In the genomic region with DNA sequence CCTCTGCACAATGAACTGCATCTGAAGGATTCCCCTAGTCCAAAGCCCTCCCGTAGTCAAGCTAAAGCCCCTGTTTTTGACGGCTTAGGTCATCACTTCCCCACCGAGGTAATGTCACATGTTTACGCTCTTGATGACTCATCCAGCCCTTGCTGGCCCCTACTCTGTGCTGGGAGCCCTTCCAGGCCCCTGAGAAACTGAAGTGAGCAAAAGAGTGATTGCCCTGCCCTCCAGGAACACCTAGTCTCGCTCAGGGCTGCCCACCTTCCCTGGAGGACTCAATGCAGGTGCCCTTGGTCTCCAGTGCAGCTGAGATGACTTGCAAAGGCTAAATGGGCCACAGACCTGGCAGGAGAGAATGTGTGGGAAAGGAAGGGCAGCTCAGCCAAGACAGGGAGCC, we compare ENCODE assay signal across 19 cellular contexts.
"Had no signal": no experiment of that assay in that cellular context is flagged by ENCODE, and none has a peak within 500 bp of the region (broad histone marks: within the 10 kb centered on the region; RNA-seq: fewer than 3 reads in every experiment).

No MANE protein-coding gene starts in this region.

- H3K27me3 ChIP-seq: uterus had no signal

- H3K9me3 Mint-ChIP-seq: activated T-cell treated with anti-CD3 and anti-CD28 coated beads, Interleukin-2, amount 50 U/mL, for 24 hours had no signal

- H3K4me2 ChIP-seq: smooth muscle cell had no signal

- FAIRE-seq: pancreas had no signal

- H3K4me3 ChIP-seq: body of pancreas, lung, mucosa of descending colon, pancreas, smooth muscle cell, tibial artery, uterus had no signal

- H3K4me3 Mint-ChIP-seq: activated T-cell treated with anti-CD3 and anti-CD28 coated beads, Interleukin-2, amount 50 U/mL, for 24 hours; dendritic cell treated with granulocyte-macrophage colony-stimulating factor and Interleukin-4, amounts not matched to agents 40 ng/mL and 50 ng/mL, for 4 days; effector memory CD8-positive, alpha-beta T cell; nephron; stimulated activated effector memory CD8-positive, alpha-beta T cell treated with anti-CD3 and anti-CD28 coated beads, Interleukin-12 subunit alpha, Interleukin-12 subunit beta, amount 100 ng/mL, for 72 hours; T-helper 1 cell treated with Interleukin-12 subunit alpha and Interleukin-12 subunit beta and Interleukin-4 antibody, amounts not matched to agents 30 μg/mL and 1 μg/mL, for 36 hours had no signal

- H3K36me3 Mint-ChIP-seq: activated naive CD4-positive, alpha-beta T cell treated with anti-CD3 and anti-CD28 coated beads, Interleukin-2, amount 50 U/mL, for 72 hours; stimulated activated effector memory CD8-positive, alpha-beta T cell treated with anti-CD3 and anti-CD28 coated beads, Interleukin-12 subunit alpha, Interleukin-12 subunit beta, amount 100 ng/mL, for 72 hours had no signal

- H3K27ac Mint-ChIP-seq: activated naive CD4-positive, alpha-beta T cell treated with anti-CD3 and anti-CD28 coated beads, Interleukin-2, amount 50 U/mL, for 72 hours; activated T-cell treated with anti-CD3 and anti-CD28 coated beads, Interleukin-2, amount 50 U/mL, for 24 hours; dendritic cell treated with granulocyte-macrophage colony-stimulating factor and Interleukin-4, amounts not matched to agents 40 ng/mL and 50 ng/mL, for 4 days; stimulated activated effector memory CD8-positive, alpha-beta T cell treated with anti-CD3 and anti-CD28 coated beads, Interleukin-12 subunit alpha, Interleukin-12 subunit beta, amount 100 ng/mL, for 72 hours; T-helper 1 cell treated with Interleukin-12 subunit alpha and Interleukin-12 subunit beta and Interleukin-4 antibody, amounts not matched to agents 30 μg/mL and 1 μg/mL, for 36 hours had no signal

- H3K4me1 ChIP-seq: body of pancreas, pancreas, tibial artery, uterus had no signal

- H3K4me1 Mint-ChIP-seq: nephron; stimulated activated effector memory CD8-positive, alpha-beta T cell treated with anti-CD3 and anti-CD28 coated beads, Interleukin-12 subunit alpha, Interleukin-12 subunit beta, amount 100 ng/mL, for 72 hours had no signal

- DNase-seq: activated CD4-positive, alpha-beta T cell treated with anti-CD3 and anti-CD28 coated beads for 4 hours; activated effector memory CD4-positive, alpha-beta T cell treated with anti-CD3 and anti-CD28 coated beads, Interleukin-2, amount 50 U/mL, for 16 hours; activated T-cell treated with anti-CD3 and anti-CD28 coated beads, Interleukin-2, amount 50 U/mL, for 24 hours; amniotic stem cell; body of pancreas; effector memory CD8-positive, alpha-beta T cell; erythroblast; mucosa of descending colon; retina; tibial artery; uterus had no signal

- H3K27ac ChIP-seq: body of pancreas, pancreas, tibial artery, uterus had no signal

- H3K36me3 ChIP-seq: pancreas, tibial artery, uterus had no signal

- H3K9me3 ChIP-seq: body of pancreas, mucosa of descending colon, pancreas, tibial artery, uterus had no signal

- ATAC-seq: activated naive CD4-positive, alpha-beta T cell treated with anti-CD3 and anti-CD28 coated beads, Interleukin-2, amount 50 U/mL, for 72 hours; body of pancreas; effector memory CD8-positive, alpha-beta T cell; mucosa of descending colon; pancreas; stimulated activated effector memory CD8-positive, alpha-beta T cell treated with anti-CD3 and anti-CD28 coated beads, Interleukin-12 subunit alpha, Interleukin-12 subunit beta, amount 100 ng/mL, for 72 hours had no signal
